1 cellular context compared by ENCODE assay signal in genomic region chr6:43267619-43268347, GRCh38.
A peak's percentile ranks its signal among the peaks of the same experiment; 100 is the strongest.
TF ChIP-seq lines count a peak whose summit lies in the region.

No MANE protein-coding gene starts in this region.

TF ChIP-seq in HepG2, 621 proteins besides CTCF, POLR2A, EP300 and RAD21 (continued from another document and continues in another):
- TF ChIP-seq FOXP4 (CRISPR knock-in tag; IDR thresholded peaks at IDR 0.05) (peak; percentile 99), FLYWCH1 (CRISPR knock-in tag; IDR thresholded peaks at IDR 0.05) (peak; percentile 95; the same call in 1 of the 2 replicates), PCBP2 (optimal IDR thresholded peaks at IDR 0.05; ENCODE audit: low read depth, low read length, poor library complexity, severe bottlenecking) (no peak), CAMTA2 (CRISPR knock-in tag; IDR thresholded peaks at IDR 0.05; ENCODE audit: borderline replicate concordance) (peak; percentile 89), CENPT (CRISPR knock-in tag; IDR thresholded peaks at IDR 0.05; ENCODE audit: low read depth) (no peak), TEAD2 (CRISPR knock-in tag; IDR thresholded peaks at IDR 0.05) (0 out of 2 replicates have a peak, but pooled peaks have one; percentile 17), ZNF740 (CRISPR knock-in tag; IDR thresholded peaks at IDR 0.05) (peak; percentile 79), ZNF580 (CRISPR knock-in tag; IDR thresholded peaks at IDR 0.05; ENCODE audit: borderline replicate concordance, low read depth) (peak; percentile 100), ZNF609 (CRISPR knock-in tag; IDR thresholded peaks at IDR 0.05; ENCODE audit: borderline replicate concordance) (peak; percentile 100), KDM6A (CRISPR knock-in tag; IDR thresholded peaks at IDR 0.05; ENCODE audit: low read depth) (peak; percentile 100), GLI4 (CRISPR knock-in tag; IDR thresholded peaks at IDR 0.05; ENCODE audit: borderline replicate concordance) (peak; percentile 91; the same call in 1 of the 2 replicates), TCF7 (IDR thresholded peaks at IDR 0.05; ENCODE audit: low read depth) (peak; percentile 95), ZNF20 (CRISPR knock-in tag; IDR thresholded peaks at IDR 0.05) (0 out of 2 replicates have a peak, but pooled peaks have one; percentile 86), ARNT (IDR thresholded peaks at IDR 0.05) (no peak), ZNF30 (CRISPR knock-in tag; IDR thresholded peaks at IDR 0.05) (no peak), SMAD1 (CRISPR knock-in tag; IDR thresholded peaks at IDR 0.05; ENCODE audit: borderline replicate concordance, low read depth) (peak; percentile 100), TGIF2 (CRISPR knock-in tag; IDR thresholded peaks at IDR 0.05) (peak; percentile 97), GTF3A (CRISPR knock-in tag; conservative IDR thresholded peaks at IDR 0.05) (no peak), ZBTB49 (CRISPR knock-in tag; IDR thresholded peaks at IDR 0.05; ENCODE audit: borderline replicate concordance) (peak; percentile 86; the same call in 1 of the 2 replicates), CERS6 (CRISPR knock-in tag; IDR thresholded peaks at IDR 0.05) (no peak), ZFP1 (CRISPR knock-in tag; IDR thresholded peaks at IDR 0.05) (peak; percentile 98), CBX2 (IDR thresholded peaks at IDR 0.05; ENCODE audit: low read depth, low read length) (no peak), CBX2 (CRISPR knock-in tag; IDR thresholded peaks at IDR 0.05; ENCODE audit: low read depth) (peak; percentile 89), SSRP1 (CRISPR knock-in tag; IDR thresholded peaks at IDR 0.05) (peak; percentile 93), ASH2L (IDR thresholded peaks at IDR 0.05; ENCODE audit: insufficient read length, low read depth, low read length) (peak; percentile 81), THYN1 (CRISPR knock-in tag; IDR thresholded peaks at IDR 0.05; ENCODE audit: borderline replicate concordance, low read depth) (no peak), HCFC1 (IDR thresholded peaks at IDR 0.05; ENCODE audit: low read depth, low read length) (0 out of 2 replicates have a peak, but pooled peaks have one; percentile 12), MTF2 (CRISPR knock-in tag; IDR thresholded peaks at IDR 0.05; ENCODE audit: borderline replicate concordance) (no peak), TARDBP (CRISPR knock-in tag; IDR thresholded peaks at IDR 0.05) (peak; percentile 100), MXD3 (CRISPR knock-in tag; IDR thresholded peaks at IDR 0.05) (peak; percentile 94), ZSCAN21 (CRISPR knock-in tag; IDR thresholded peaks at IDR 0.05; ENCODE audit: borderline replicate concordance) (peak; percentile 98), ZNF513 (CRISPR knock-in tag; conservative IDR thresholded peaks at IDR 0.05) (peak; percentile 68), MLLT10 (CRISPR knock-in tag; IDR thresholded peaks at IDR 0.05) (no peak), MNT (IDR thresholded peaks at IDR 0.05) (peak; percentile 97), ZNF564 (CRISPR knock-in tag; IDR thresholded peaks at IDR 0.05) (peak; percentile 98), ZNF577 (CRISPR knock-in tag; IDR thresholded peaks at IDR 0.05; ENCODE audit: borderline replicate concordance, low read depth) (peak; percentile 22; the same call in 1 of the 2 replicates), ZNF562 (CRISPR knock-in tag; IDR thresholded peaks at IDR 0.05; ENCODE audit: borderline replicate concordance) (no peak), ARNT2 (CRISPR knock-in tag; IDR thresholded peaks at IDR 0.05; ENCODE audit: low read depth) (peak; percentile 99), ZNF180 (CRISPR knock-in tag; IDR thresholded peaks at IDR 0.05; ENCODE audit: borderline replicate concordance, low read depth) (no peak), RBAK (CRISPR knock-in tag; IDR thresholded peaks at IDR 0.05) (peak; percentile 87; the same call in 1 of the 2 replicates), HNRNPLL (IDR thresholded peaks at IDR 0.05; ENCODE audit: low read depth, low read length, poor library complexity, severe bottlenecking) (no peak), ZSCAN12 (CRISPR knock-in tag; IDR thresholded peaks at IDR 0.05) (no peak), ZFP91 (CRISPR knock-in tag; IDR thresholded peaks at IDR 0.05; ENCODE audit: borderline replicate concordance) (peak; percentile 97), ZMAT5 (CRISPR knock-in tag; IDR thresholded peaks at IDR 0.05; ENCODE audit: borderline replicate concordance, low read depth) (peak; percentile 93; the same call in 1 of the 2 replicates)
